17 cellular contexts compared by ENCODE assay signal in genomic region chr20:36504295-36504694, GRCh38. TPM values are rescaled to one million over a fixed set of nuclear protein-coding genes. Genes with fewer than 3 reads are reported as not detected.
DNase-seq lines count a peak whose midpoint lies in the region; ATAC-seq and TF ChIP-seq lines count a peak whose summit lies in the region.
"Had no signal": no experiment of that assay in that cellular context is flagged by ENCODE, and none has a peak within 500 bp of the region (broad histone marks: within the 10 kb centered on the region; RNA-seq: fewer than 3 reads in every experiment).

No MANE protein-coding gene starts in this region.

- H3K36me3 Mint-ChIP-seq in immature natural killer cell = peaks cover 15 to 28% (median 17%) of the 10 kb centered on the region in 3 donors
- H3K36me3 Mint-ChIP-seq in activated CD4-positive, alpha-beta T cell treated with anti-CD3 and anti-CD28 coated beads, Interleukin-2, amount 10 ng/mL, durations not matched to agents 7 days and 5 days (ENCODE audit: low read depth) = peaks cover 15% of the 10 kb centered on the region

- H3K4me3 Mint-ChIP-seq in immature natural killer cell = no peak overlapping the region
- H3K4me3 Mint-ChIP-seq in activated CD4-positive, alpha-beta T cell treated with anti-CD3 and anti-CD28 coated beads, Interleukin-2, amount 10 ng/mL, durations not matched to agents 7 days and 5 days = no peak overlapping the region
- H3K4me3 Mint-ChIP-seq: CD4-positive, CD25-positive, alpha-beta regulatory T cell had no signal

- peaks cover 0 to 1% (median 0%) of the 10 kb centered on the region in 3 donors for H3K27me3 Mint-ChIP-seq in immature natural killer cell (ENCODE audit: low read depth in 3 of 3)
- H3K27me3 Mint-ChIP-seq in activated CD4-positive, alpha-beta T cell treated with anti-CD3 and anti-CD28 coated beads, Interleukin-2, amount 10 ng/mL, durations not matched to agents 7 days and 5 days = no peaks in the 10 kb centered on the region
- H3K27me3 Mint-ChIP-seq: CD4-positive, CD25-positive, alpha-beta regulatory T cell had no signal

- CTCF ChIA-PET in AG04450 (lab: Charles Lee) = no interaction called here
- CTCF ChIA-PET in activated CD4-positive, alpha-beta T cell treated with anti-CD3 and anti-CD28 coated beads, Interleukin-2, amount 10 ng/mL, durations not matched to agents 7 days and 5 days (lab: Charles Lee) = no interaction called here

- H3K36me3 ChIP-seq in RWPE2 (ENCODE audit: low read depth) = peaks cover 98% of the 10 kb centered on the region

- intact Hi-C loops in Right ventricle myocardium superior (cut with DNase I) = no loop called here

- H3K27ac ChIP-seq in AG04450 (ENCODE audit: low read depth, low read length) (no peak overlapping the region), RWPE2 (ENCODE audit: poor library complexity, severe bottlenecking) (no peak overlapping the region)

- no peak overlapping the region for H3K4me3 ChIP-seq in AG04450 (ENCODE audit: low read depth, low read length)
- no peak overlapping the region for H3K4me3 ChIP-seq in RWPE2 (ENCODE audit: severe bottlenecking)
- H3K4me3 ChIP-seq: MG63, Peyer's patch had no signal

- H3K4me1 ChIP-seq in RWPE2 (ENCODE audit: insufficient read depth, poor library complexity, severe bottlenecking) = no peaks in the 10 kb centered on the region
- H3K4me1 ChIP-seq: Peyer's patch had no signal

- DNase-seq in AG04450 (ENCODE audit: low read depth, low spot score) (no peak), RWPE2 (ENCODE audit: low spot score) (no peak), immature natural killer cell (no peak), Right ventricle myocardium superior (no peak), RPMI8226 (no peak)
- DNase-seq in activated CD4-positive, alpha-beta T cell treated with anti-CD3 and anti-CD28 coated beads, Interleukin-2, amount 10 ng/mL, durations not matched to agents 7 days and 5 days = no peak
- DNase-seq in stimulated activated CD4-positive, alpha-beta T cell treated with anti-CD3 and anti-CD28 coated beads, Interleukin-15, amount 100 ng/mL, for 24 hours = no peak
- DNase-seq: CD4-positive, CD25-positive, alpha-beta regulatory T cell; GOT3; MG63; NCI-H1105; NCI-H1694 treated with DMSO at 0.1 percent for 48 hours; NCI-H446 treated with DMSO at 0.1 percent for 48 hours; NCI-H774; SIG-M5 had no signal

- H3K4me1 Mint-ChIP-seq in immature natural killer cell = no peaks in the 10 kb centered on the region
- peaks cover 6% of the 10 kb centered on the region for H3K4me1 Mint-ChIP-seq in activated CD4-positive, alpha-beta T cell treated with anti-CD3 and anti-CD28 coated beads, Interleukin-2, amount 10 ng/mL, durations not matched to agents 7 days and 5 days

- ATAC-seq in RWPE2 (ENCODE audit: low read depth) = no peak
- ATAC-seq in Right ventricle myocardium superior (ENCODE audit: poor library complexity) = no peak

- TF ChIP-seq CTCF in AG04450 (IDR thresholded peaks at IDR 0.05; ENCODE audit: low read depth, low read length) (peak; percentile 17; the same call in 1 of the 2 replicates), GM12872 (IDR thresholded peaks at IDR 0.05; ENCODE audit: insufficient read depth, low read depth, low read length) (peak; percentile 16; the same call in 1 of the 3 replicates), RWPE2 (IDR thresholded peaks at IDR 0.05; ENCODE audit: poor library complexity, severe bottlenecking) (peak; percentile 19)

- peak overlapping the region in 4 of 6 donors; percentile 9 to 69 (median 37) for H3K27ac Mint-ChIP-seq in immature natural killer cell
- no peak overlapping the region for H3K27ac Mint-ChIP-seq in activated CD4-positive, alpha-beta T cell treated with anti-CD3 and anti-CD28 coated beads, Interleukin-2, amount 10 ng/mL, durations not matched to agents 7 days and 5 days

- H3K9me3 ChIP-seq in AG04450 (ENCODE audit: control insufficient read depth, insufficient read depth, low read length) = no peaks in the 10 kb centered on the region; the same call in 1 of the 2 replicates
- H3K9me3 ChIP-seq in RWPE2 (ENCODE audit: severe bottlenecking) = no peaks in the 10 kb centered on the region
- H3K9me3 ChIP-seq: MG63, Peyer's patch had no signal

- H3K9me3 Mint-ChIP-seq in immature natural killer cell = no peaks in the 10 kb centered on the region
- H3K9me3 Mint-ChIP-seq in activated CD4-positive, alpha-beta T cell treated with anti-CD3 and anti-CD28 coated beads, Interleukin-2, amount 10 ng/mL, durations not matched to agents 7 days and 5 days = no peaks in the 10 kb centered on the region
- H3K9me3 Mint-ChIP-seq: CD4-positive, CD25-positive, alpha-beta regulatory T cell had no signal

- POLR2A ChIA-PET in AG04450 (lab: Yijun Ruan, JAX) = no interaction called here
- POLR2A ChIA-PET in activated CD4-positive, alpha-beta T cell treated with anti-CD3 and anti-CD28 coated beads, Interleukin-2, amount 10 ng/mL, durations not matched to agents 7 days and 5 days (lab: Charles Lee) = no interaction called here

- H3K27me3 ChIP-seq in AG04450 (ENCODE audit: control insufficient read depth, insufficient read depth, low read length) (no peaks in the 10 kb centered on the region), RWPE2 (ENCODE audit: insufficient read depth, poor library complexity, severe bottlenecking) (no peaks in the 10 kb centered on the region)
- H3K27me3 ChIP-seq: MG63, Peyer's patch had no signal

RNA-seq across cellular contexts. Expression of gene MYL9, which starts 37.0 kb away (rescaled TPM):
- 273 and 380 TPM in 2 replicates for polyA plus RNA-seq in AG04450 (2011; rRNA removed)
- polyA minus RNA-seq in AG04450 (2011; rRNA and poly(A)+ RNA removed) = 338 and 442 TPM in 2 replicates
- 1 to 10 TPM in 1 of 3 donors, under 1 TPM in 2; 0.10 to 2.7 (median 0.48) TPM for polyA plus RNA-seq in immature natural killer cell
- 1,602 TPM for total RNA-seq in Right ventricle myocardium superior
- under 1 TPM; 0.25 to 0.42 TPM for total RNA-seq in activated CD4-positive, alpha-beta T cell treated with anti-CD3 and anti-CD28 coated beads, Interleukin-2, amount 10 ng/mL, durations not matched to agents 7 days and 5 days
- polyA plus RNA-seq: CD4-positive, CD25-positive, alpha-beta regulatory T cell had no signal

Comparison
In these comparisons a context has a peak if more than half of its experiments do, and no peak if none do; other contexts are left out.
1. RNA of gene MYL9, which starts 37.0 kb away (total RNA-seq): 1,602 TPM in Right ventricle myocardium superior (single experiment); 0.25 to 0.42 TPM in activated CD4-positive, alpha-beta T cell treated with anti-CD3 and anti-CD28 coated beads, Interleukin-2, amount 10 ng/mL, durations not matched to agents 7 days and 5 days; every median in the first group is over 1,000 times any median in the second.
2. Peak in every context shown above with its lines, with median percentiles within 50 percentile points of each other: CTCF ChIP-seq.